In genomic region chr5:178467261-178468195, GRCh38 we compare ENCODE assay signal across 11 cellular contexts.
DNase-seq lines count a peak whose midpoint lies in the region; ATAC-seq and TF ChIP-seq lines count a peak whose summit lies in the region.
"Had no signal": no experiment of that assay in that cellular context is flagged by ENCODE, and none has a peak within 500 bp of the region (broad histone marks: within the 10 kb centered on the region; RNA-seq: fewer than 3 reads in every experiment).

No MANE protein-coding gene starts in this region.

- H3K4me3 ChIP-seq in adipocyte (ENCODE audit: low read length): no peak overlapping the region
- peak overlapping the region in 1 of 2 donors; percentile 10 for H3K4me3 ChIP-seq in right atrium auricular region
- H3K4me3 ChIP-seq in skeletal muscle tissue (ENCODE audit: low read length in 3 of 3): no peak overlapping the region

- peak overlapping the region; percentile 60 for H3K9ac ChIP-seq in adipocyte (ENCODE audit: low read length)
- no peak overlapping the region for H3K9ac ChIP-seq in skeletal muscle tissue (ENCODE audit: low read depth in 1 of 3, low read length in 3 of 3)

- peaks cover 19% of the 10 kb centered on the region for H3K27me3 ChIP-seq in adipocyte (replicated peaks; ENCODE audit: control insufficient read depth, insufficient read depth, low read length)
- H3K27me3 ChIP-seq in right atrium auricular region: no peaks in the 10 kb centered on the region
- H3K27me3 ChIP-seq in skeletal muscle tissue (ENCODE audit: control insufficient read depth in 3 of 3, insufficient read depth in 3 of 3, low read length in 3 of 3): peaks cover 0 to 12% (median 3%) of the 10 kb centered on the region in 3 donors

- TF ChIP-seq CTCF in right atrium auricular region (IDR thresholded peaks at IDR 0.05): no peak
- no peak for TF ChIP-seq CTCF in GM13976 (IDR thresholded peaks at IDR 0.05; ENCODE audit: borderline replicate concordance, control extremely low read depth, extremely low read depth, insufficient read depth, missing control alignments)

- DNase-seq in G401 (ENCODE audit: low spot score) (peak; percentile 45), adipocyte (ENCODE audit: low read depth) (peak; percentile 27), right atrium auricular region (ENCODE audit: low spot score) (no peak), pons (ENCODE audit: low spot score) (no peak), GM13976 (ENCODE audit: low spot score) (no peak)
- DNase-seq: DMS79 treated with DMSO at 0.1 percent for 48 hours, immature natural killer cell had no signal

- H3K36me3 ChIP-seq in adipocyte (ENCODE audit: control insufficient read depth, insufficient read depth, low read length, severe bottlenecking) (no peaks in the 10 kb centered on the region), right atrium auricular region (no peaks in the 10 kb centered on the region), skeletal muscle tissue (ENCODE audit: control insufficient read depth in 3 of 3, insufficient read depth in 3 of 3, low read length in 3 of 3) (no peaks in the 10 kb centered on the region)

- H3K9me3 ChIP-seq in adipocyte (ENCODE audit: control insufficient read depth, low read length) (no peaks in the 10 kb centered on the region), right atrium auricular region (no peaks in the 10 kb centered on the region), skeletal muscle tissue (ENCODE audit: control insufficient read depth in 3 of 3, low read length in 3 of 3) (no peaks in the 10 kb centered on the region)

- H3K27ac ChIP-seq in right atrium auricular region (peak overlapping the region; percentile 10 to 26), skeletal muscle tissue (ENCODE audit: low read depth, low read length) (peak overlapping the region; percentile 19)

- peaks cover 13% of the 10 kb centered on the region for H3K4me1 ChIP-seq in adipocyte (ENCODE audit: control insufficient read depth, insufficient read depth, low read length)
- H3K4me1 ChIP-seq in right atrium auricular region: peaks cover 0 to 18% of the 10 kb centered on the region in 2 donors
- peaks cover 6 to 16% (median 10%) of the 10 kb centered on the region in 3 donors for H3K4me1 ChIP-seq in skeletal muscle tissue (ENCODE audit: control insufficient read depth in 3 of 3, insufficient read depth in 3 of 3, low read length in 3 of 3)

- in situ Hi-C loops in G401 (cut with HindIII; ENCODE audit: low sequenced_read_pairs) (no loop called here), GM13976 (cut with MboI; ENCODE audit: low sequenced_read_pairs, unreplicated experiment) (no loop called here)

- ATAC-seq in HG03432 (IDR thresholded peaks at IDR 0.05; ENCODE audit: unreplicated experiment) (no peak), GM19035 (IDR thresholded peaks at IDR 0.05; ENCODE audit: unreplicated experiment) (no peak)
- ATAC-seq: WTC11 had no signal

Comparison
In these comparisons a context has a peak if more than half of its experiments do, and no peak if none do; other contexts are left out.
1. DNase-seq: peak in G401 (single experiment) and adipocyte (single experiment); none in right atrium auricular region (single experiment), pons (single experiment) and GM13976 (single experiment).